ENCODE assay signal across 22 cellular contexts in genomic region chr19:19004144-19004543, GRCh38.
"Had no signal": no experiment of that assay in that cellular context is flagged by ENCODE, and none has a peak within 500 bp of the region (broad histone marks: within the 10 kb centered on the region; RNA-seq: fewer than 3 reads in every experiment).

No MANE protein-coding gene starts in this region.

- DNase-seq: dermis blood vessel endothelial cell; effector memory CD4-positive, alpha-beta T cell; erythroblast; esophagus squamous epithelium; foreskin melanocyte; glutamatergic neuron; heart right ventricle; hippocampal formation; left cardiac atrium; left ventricle myocardium inferior; mammary epithelial cell; naive thymus-derived CD8-positive, alpha-beta T cell; nephron progenitor cell; nucleus accumbens; stimulated activated CD4-positive, alpha-beta T cell treated with anti-CD3 and anti-CD28 coated beads, Interleukin-12 subunit alpha, Interleukin-12 subunit beta, amount 100 ng/mL, for 4 hours; stimulated activated CD4-positive, alpha-beta T cell treated with anti-CD3 and anti-CD28 coated beads, Interleukin-1b, Interleukin-23, amount 100 ng/mL, for 48 hours; stimulated activated CD4-positive, alpha-beta T cell treated with anti-CD3 and anti-CD28 coated beads, Interleukin-4, amount 100 ng/mL, for 1 hour; stimulated activated CD8-positive, alpha-beta memory T cell treated with anti-CD3 and anti-CD28 coated beads, Interleukin-4, amount 100 ng/mL, for 48 hours; stimulated activated naive CD4-positive, alpha-beta T cell; stimulated activated naive CD8-positive, alpha-beta T cell treated with anti-CD3 and anti-CD28 coated beads, Interleukin-15, amount 100 ng/mL, for 72 hours; trophoblast cell had no signal

- ATAC-seq: left cardiac atrium; naive thymus-derived CD8-positive, alpha-beta T cell; sciatic nerve; stimulated activated naive CD8-positive, alpha-beta T cell treated with anti-CD3 and anti-CD28 coated beads, Interleukin-15, amount 100 ng/mL, for 72 hours had no signal
